In genomic region chr2:155815851-155816250, GRCh38 we compare ENCODE assay signal across 9 cellular contexts.
DNase-seq lines count a peak whose midpoint lies in the region; ATAC-seq and TF ChIP-seq lines count a peak whose summit lies in the region.
"Had no signal": no experiment of that assay in that cellular context is flagged by ENCODE, and none has a peak within 500 bp of the region (broad histone marks: within the 10 kb centered on the region; RNA-seq: fewer than 3 reads in every experiment).

No MANE protein-coding gene starts in this region.

- TF ChIP-seq EP300 in gastroesophageal sphincter (IDR thresholded peaks at IDR 0.05): no peak

- DNase-seq in SJCRH30 (peak; percentile 54 to 73), islet precursor cell (peak; percentile 75), T-cell (no peak)
- DNase-seq in activated CD4-positive, alpha-beta T cell treated with anti-CD3 and anti-CD28 coated beads for 4 hours: no peak

- H3K4me3 ChIP-seq in SJCRH30 (no peak overlapping the region), gastroesophageal sphincter (no peak overlapping the region)
- H3K4me3 ChIP-seq: PC-9 had no signal

- no peak overlapping the region for H3K4me3 Mint-ChIP-seq in T-cell

- H3K36me3 ChIP-seq in SJCRH30: no peaks in the 10 kb centered on the region
- H3K36me3 ChIP-seq in gastroesophageal sphincter: no peaks in the 10 kb centered on the region

- ATAC-seq in GM21515 (IDR thresholded peaks at IDR 0.05; ENCODE audit: unreplicated experiment) (peak; percentile 89), HG03558 (IDR thresholded peaks at IDR 0.05; ENCODE audit: extremely low read depth, unreplicated experiment) (peak; percentile 87), gastroesophageal sphincter (no peak), T-cell (replicated peaks in 1 of 4) (no peak)

- peak; percentile 76 for TF ChIP-seq CTCF in GM12872 (IDR thresholded peaks at IDR 0.05; ENCODE audit: insufficient read depth, low read depth, low read length)
- no peak for TF ChIP-seq CTCF in gastroesophageal sphincter (IDR thresholded peaks at IDR 0.05)

- no peak overlapping the region for H3K27ac Mint-ChIP-seq in T-cell

- H3K9me3 ChIP-seq in SJCRH30 (replicated peaks): no peaks in the 10 kb centered on the region
- peaks cover 0 to 10% (median 0%) of the 10 kb centered on the region in 3 donors for H3K9me3 ChIP-seq in gastroesophageal sphincter

- H3K27me3 ChIP-seq in SJCRH30 (no peaks in the 10 kb centered on the region), gastroesophageal sphincter (no peaks in the 10 kb centered on the region)

- H3K4me1 ChIP-seq in SJCRH30: no peaks in the 10 kb centered on the region
- no peaks in the 10 kb centered on the region for H3K4me1 ChIP-seq in gastroesophageal sphincter

- H3K36me3 Mint-ChIP-seq in T-cell: no peaks in the 10 kb centered on the region

- no peaks in the 10 kb centered on the region for H3K4me1 Mint-ChIP-seq in T-cell

- CTCF ChIA-PET in T-cell (lab: Charles Lee): no interaction called here

- no peak for TF ChIP-seq POLR2A in gastroesophageal sphincter (IDR thresholded peaks at IDR 0.05)

- H3K27ac ChIP-seq in SJCRH30: no peak overlapping the region
- no peak overlapping the region for H3K27ac ChIP-seq in gastroesophageal sphincter
- H3K27ac ChIP-seq: PC-9 had no signal

- no peaks in the 10 kb centered on the region for H3K27me3 Mint-ChIP-seq in T-cell

- POLR2A ChIA-PET in T-cell (lab: Charles Lee): no interaction called here

- H3K9me3 Mint-ChIP-seq in T-cell: peaks cover 0 to 9% (median 4%) of the 10 kb centered on the region in 3 donors

Comparison
In these comparisons a context has a peak if more than half of its experiments do, and no peak if none do; other contexts are left out.
1. ATAC-seq: peak in GM21515 (single experiment) and HG03558 (single experiment); none in gastroesophageal sphincter (single experiment) and T-cell (0 of 4).
2. DNase-seq: peak in SJCRH30 (2 of 2) and islet precursor cell (single experiment); none in activated CD4-positive, alpha-beta T cell treated with anti-CD3 and anti-CD28 coated beads for 4 hours (0 of 2) and T-cell (0 of 34).